ENCODE assay signal across 8 cellular contexts in the genomic region with DNA sequence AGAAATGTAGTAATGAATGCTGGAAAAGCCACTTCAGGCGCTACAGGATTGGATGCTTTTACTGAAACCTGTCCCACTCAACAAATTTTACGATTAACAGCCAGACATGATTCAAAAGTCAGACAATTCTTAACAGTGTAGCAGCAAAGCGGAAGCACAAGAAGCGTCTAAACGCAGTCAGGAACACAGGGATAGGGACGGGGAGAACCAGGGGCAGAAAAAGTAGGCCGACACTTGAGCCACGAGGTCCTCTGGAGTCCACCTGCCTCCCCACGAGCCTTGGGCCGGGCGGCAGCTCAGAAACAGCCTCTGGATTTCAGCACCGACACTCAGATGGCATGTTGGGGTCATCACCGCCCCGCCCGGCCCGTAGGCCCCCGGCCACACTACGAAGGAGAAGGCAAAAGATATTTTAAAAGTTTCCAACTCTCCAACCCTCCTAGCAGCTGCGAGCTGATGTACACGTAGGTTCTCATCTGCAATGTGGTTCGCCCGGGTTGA. TPM values are rescaled to one million over a fixed set of nuclear protein-coding genes. Genes with fewer than 3 reads are reported as not detected.
DNase-seq lines count a peak whose midpoint lies in the region; ATAC-seq and TF ChIP-seq lines count a peak whose summit lies in the region.

No MANE protein-coding gene starts in this region.

- peak; percentile 30 for DNase-seq in EH (ENCODE audit: low read depth)
- no peak for DNase-seq in SK-N-MC (ENCODE audit: low read depth, low spot score)
- no peak for DNase-seq in esophagus squamous epithelium (lab: John Stamatoyannopoulos, UW)
- peak; percentile 34 for DNase-seq in pons (ENCODE audit: low spot score)
- no peak for DNase-seq in NCI-H2171 treated with DMSO at 0.1 percent for 48 hours (lab: John Stamatoyannopoulos, UW)
- no peak for DNase-seq in GM10266 (ENCODE audit: extremely low spot score)
- no peak for DNase-seq in NCI-H2196 (lab: John Stamatoyannopoulos, UW; ENCODE audit: unreplicated experiment)

- no peak for TF ChIP-seq POLR2A in esophagus squamous epithelium (IDR thresholded peaks at IDR 0.05)

- intact Hi-C loops in esophagus squamous epithelium (cut with DNase I), result no loop called here

- H3K27ac ChIP-seq in SK-N-MC (peak overlapping the region; percentile 99), esophagus squamous epithelium (peak overlapping the region; percentile 90 to 98 (median 96))

- no peaks in the 10 kb centered on the region for H3K27me3 ChIP-seq in esophagus squamous epithelium

- peaks cover 22 to 84% (median 38%) of the 10 kb centered on the region in 3 donors for H3K4me1 ChIP-seq in esophagus squamous epithelium

- peak overlapping the region; percentile 99 for H3K9ac ChIP-seq in SK-N-MC (ENCODE audit: insufficient read length)

- WGBS in esophagus squamous epithelium, 2 donors, result 0% methylated on average over 8 to 13 of the region's 22 CpGs

- peak overlapping the region; percentile 91 for H3K4me3 ChIP-seq in SK-N-MC
- H3K4me3 ChIP-seq in esophagus squamous epithelium, result peak overlapping the region; percentile 50 to 86 (median 72)

- H3K9me3 ChIP-seq in SK-N-MC (ENCODE audit: low read depth, low read length) (no peaks in the 10 kb centered on the region), esophagus squamous epithelium (no peaks in the 10 kb centered on the region)

- TF ChIP-seq CTCF in esophagus squamous epithelium (IDR thresholded peaks at IDR 0.05) (no peak), GM10266 (IDR thresholded peaks at IDR 0.05; ENCODE audit: control insufficient read depth, insufficient read depth, low read depth, missing control alignments) (no peak)

- H3K36me3 ChIP-seq in SK-N-MC (ENCODE audit: insufficient read depth, low read length) (peaks cover 56% of the 10 kb centered on the region), esophagus squamous epithelium (peaks cover 33 to 43% (median 33%) of the 10 kb centered on the region in 3 donors)

- no peak for ATAC-seq in HG03571 (IDR thresholded peaks at IDR 0.05; ENCODE audit: unreplicated experiment)

RNA-seq across cellular contexts. Expression of a gene that starts 0.6 kb away (rescaled TPM):
- 1,000 to 10,000 TPM; 1,705 to 2,735 (median 2,064) TPM for total RNA-seq in esophagus squamous epithelium

RNA-seq across cellular contexts. Expression of a gene that starts 17.9 kb away (rescaled TPM):
- total RNA-seq in esophagus squamous epithelium, result 10 to 100 TPM in 1 of 4 donors, 1 to 10 TPM in 3; 2.0 to 11.1 (median 3.3) TPM

RNA-seq across cellular contexts. Expression of a gene that starts 20.0 kb away (rescaled TPM):
- total RNA-seq in esophagus squamous epithelium, result 10 to 100 TPM; 12.0 to 22.1 (median 13.8) TPM

RNA-seq across cellular contexts. Expression of a gene that starts 38.1 kb away (rescaled TPM):
- total RNA-seq in esophagus squamous epithelium, result 10 to 100 TPM; 44.8 to 80.6 (median 54.5) TPM

Comparison
In these comparisons a context has a peak if more than half of its experiments do, and no peak if none do; other contexts are left out.
1. DNase-seq: peak in EH (single experiment) and pons (single experiment); none in SK-N-MC (single experiment), esophagus squamous epithelium (single experiment), NCI-H2171 treated with DMSO at 0.1 percent for 48 hours (single experiment), GM10266 (single experiment) and NCI-H2196 (single experiment).